Comparison of ENCODE assay signal across 8 cellular contexts in the genomic region with DNA sequence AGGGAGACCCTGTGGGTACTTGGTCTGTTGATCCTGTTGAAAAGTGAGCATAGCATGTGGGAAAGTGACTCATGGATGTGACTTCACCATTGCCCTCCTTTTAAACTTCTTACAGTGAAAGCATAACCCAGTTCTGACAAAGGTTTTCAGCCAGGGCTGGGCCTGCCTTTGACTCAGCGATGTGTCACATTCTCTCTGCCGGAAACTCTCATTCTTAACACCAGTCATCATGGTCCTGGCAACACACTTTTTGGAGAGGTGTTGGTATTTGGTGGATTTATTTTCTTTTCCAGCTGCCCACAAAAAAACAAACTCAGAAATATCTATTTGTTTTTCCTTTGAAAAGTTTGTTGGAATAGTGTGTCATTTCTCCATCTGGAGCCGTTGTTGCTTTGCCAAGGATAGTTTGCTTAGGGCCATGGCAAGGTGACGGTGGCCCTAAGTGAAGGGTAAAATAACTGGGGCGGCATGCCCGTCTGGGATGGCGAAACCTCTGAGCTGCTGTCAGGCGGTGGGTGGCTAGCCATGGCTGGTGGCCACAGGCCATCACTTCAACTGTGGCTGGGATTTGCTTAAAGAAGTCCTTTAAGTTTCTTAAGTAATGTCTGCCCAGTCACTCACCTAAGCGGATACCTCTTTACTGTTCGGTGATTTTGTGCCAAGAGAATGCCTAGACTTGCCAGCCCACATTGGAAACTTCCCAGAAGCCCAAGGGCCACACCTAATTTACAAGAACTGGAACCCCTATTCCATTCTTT.
DNase-seq lines count a peak whose midpoint lies in the region; ATAC-seq and TF ChIP-seq lines count a peak whose summit lies in the region.

No MANE protein-coding gene starts in this region.

- H3K36me3 Mint-ChIP-seq in chondrocyte (ENCODE audit: low read depth) (peaks cover 4% of the 10 kb centered on the region), GM23338 (ENCODE audit: low read depth) (no peaks in the 10 kb centered on the region), CD14-positive monocyte (no peaks in the 10 kb centered on the region)
- peaks cover 0 to 1% (median 0%) of the 10 kb centered on the region in 5 donors for H3K36me3 Mint-ChIP-seq in naive thymus-derived CD4-positive, alpha-beta T cell

- POLR2A ChIA-PET in naive thymus-derived CD4-positive, alpha-beta T cell (lab: Charles Lee), result no interaction called here

- ATAC-seq in GM18520 (IDR thresholded peaks at IDR 0.05; ENCODE audit: unreplicated experiment) (peak; percentile 71), GM23338 (no peak), HG03045 (IDR thresholded peaks at IDR 0.05; ENCODE audit: unreplicated experiment) (no peak)
- peak; percentile 48 for ATAC-seq in naive thymus-derived CD4-positive, alpha-beta T cell

- TF ChIP-seq CTCF in chondrocyte (IDR thresholded peaks at IDR 0.05) (no peak), GM23338 (conservative IDR thresholded peaks at IDR 0.05; ENCODE audit: low read depth in 2 of 2) (no peak), CD14-positive monocyte (IDR thresholded peaks at IDR 0.05) (no peak)

- CTCF ChIA-PET in naive thymus-derived CD4-positive, alpha-beta T cell (lab: Charles Lee), result no interaction called here

- no peak overlapping the region for H3K27ac ChIP-seq in naive thymus-derived CD4-positive, alpha-beta T cell (ENCODE audit: low read depth, low read length)
- H3K27ac ChIP-seq in GM23338 (ENCODE audit: low read depth), result no peak overlapping the region

- peaks cover 8% of the 10 kb centered on the region; the same call in 1 of the 2 replicates for H3K9me2 ChIP-seq in GM23338 (ENCODE audit: insufficient read depth)

- H2AFZ ChIP-seq in GM23338, result no peak overlapping the region

- H3K4me2 ChIP-seq in GM23338, result no peak overlapping the region

- peaks cover 52% of the 10 kb centered on the region for H3K4me1 Mint-ChIP-seq in chondrocyte (ENCODE audit: low read depth)
- no peaks in the 10 kb centered on the region for H3K4me1 Mint-ChIP-seq in naive thymus-derived CD4-positive, alpha-beta T cell
- no peaks in the 10 kb centered on the region; the same call in 2 of the 3 replicates for H3K4me1 Mint-ChIP-seq in GM23338
- H3K4me1 Mint-ChIP-seq in CD14-positive monocyte, result no peaks in the 10 kb centered on the region

- no peaks in the 10 kb centered on the region for H3K79me2 ChIP-seq in GM23338 (replicated peaks; ENCODE audit: insufficient read depth)

- H3K4me3 ChIP-seq in naive thymus-derived CD4-positive, alpha-beta T cell (ENCODE audit: low read length), result no peak overlapping the region
- no peak overlapping the region for H3K4me3 ChIP-seq in GM23338

- intact Hi-C loops in naive thymus-derived CD4-positive, alpha-beta T cell (cut with micrococcal nuclease), result no loop called here
- intact Hi-C loops in CD14-positive monocyte (cut with micrococcal nuclease), result no loop called here

- H3F3A ChIP-seq in GM23338 (replicated peaks; ENCODE audit: low read depth), result no peaks in the 10 kb centered on the region

- no peaks in the 10 kb centered on the region for H4K20me1 ChIP-seq in GM23338 (replicated peaks; ENCODE audit: insufficient read depth)

- H3K9me3 Mint-ChIP-seq in chondrocyte (ENCODE audit: low read depth) (no peaks in the 10 kb centered on the region), GM23338 (no peaks in the 10 kb centered on the region), CD14-positive monocyte (peaks cover 0 to 2% (median 0%) of the 10 kb centered on the region in 7 donors)
- H3K9me3 Mint-ChIP-seq in naive thymus-derived CD4-positive, alpha-beta T cell, result no peaks in the 10 kb centered on the region

- no peaks in the 10 kb centered on the region for H3K27me3 ChIP-seq in naive thymus-derived CD4-positive, alpha-beta T cell (ENCODE audit: control insufficient read depth in 2 of 2, insufficient read depth in 2 of 2, low read length in 2 of 2)
- H3K27me3 ChIP-seq in GM23338 (ENCODE audit: insufficient read depth), result no peaks in the 10 kb centered on the region

- H3K4me1 ChIP-seq in naive thymus-derived CD4-positive, alpha-beta T cell (ENCODE audit: control insufficient read depth in 2 of 2, insufficient read depth in 2 of 2, low read length in 2 of 2), result no peaks in the 10 kb centered on the region
- peaks cover 13% of the 10 kb centered on the region for H3K4me1 ChIP-seq in GM23338 (ENCODE audit: insufficient read depth)

- H3K4me3 Mint-ChIP-seq in chondrocyte (ENCODE audit: unreplicated experiment) (peak overlapping the region; percentile 12), GM23338 (no peak overlapping the region), CD14-positive monocyte (no peak overlapping the region)
- no peak overlapping the region for H3K4me3 Mint-ChIP-seq in naive thymus-derived CD4-positive, alpha-beta T cell

- DNase-seq in LoVo (ENCODE audit: low spot score) (peak; percentile 86), chondrocyte (ENCODE audit: low spot score) (no peak), GM23338 (ENCODE audit: low spot score) (no peak), NCI-H526 (lab: John Stamatoyannopoulos, UW) (no peak), CD14-positive monocyte (ENCODE audit: low spot score) (no peak)
- peak in 1 of 9 donors; percentile 28 for DNase-seq in naive thymus-derived CD4-positive, alpha-beta T cell

- no peaks in the 10 kb centered on the region for H3K9me3 ChIP-seq in naive thymus-derived CD4-positive, alpha-beta T cell (ENCODE audit: control insufficient read depth in 2 of 3, low read length in 3 of 3)

- H3K36me3 ChIP-seq in naive thymus-derived CD4-positive, alpha-beta T cell (ENCODE audit: control insufficient read depth in 2 of 3, insufficient read depth in 3 of 3, low read length in 3 of 3), result no peaks in the 10 kb centered on the region
- no peaks in the 10 kb centered on the region for H3K36me3 ChIP-seq in GM23338 (ENCODE audit: insufficient read depth)

- H3K27ac Mint-ChIP-seq in chondrocyte (ENCODE audit: unreplicated experiment) (peak overlapping the region; percentile 100), GM23338 (no peak overlapping the region), CD14-positive monocyte (peak overlapping the region in 2 of 7 donors; percentile 24 to 46)
- no peak overlapping the region for H3K27ac Mint-ChIP-seq in naive thymus-derived CD4-positive, alpha-beta T cell

- H3K27me3 Mint-ChIP-seq in chondrocyte (ENCODE audit: low read depth), result no peaks in the 10 kb centered on the region
- H3K27me3 Mint-ChIP-seq in naive thymus-derived CD4-positive, alpha-beta T cell, result peaks cover 5 to 13% (median 10%) of the 10 kb centered on the region in 5 donors
- no peaks in the 10 kb centered on the region for H3K27me3 Mint-ChIP-seq in GM23338 (ENCODE audit: insufficient read depth, low read depth, poor library complexity)
- peaks cover 2 to 3% (median 2%) of the 10 kb centered on the region in 3 donors for H3K27me3 Mint-ChIP-seq in CD14-positive monocyte (ENCODE audit: low read depth in 3 of 3)

TF ChIP-seq in GM23338, 12 proteins besides CTCF, POLR2A, EP300 and RAD21:
- TF ChIP-seq, protein P1, sequence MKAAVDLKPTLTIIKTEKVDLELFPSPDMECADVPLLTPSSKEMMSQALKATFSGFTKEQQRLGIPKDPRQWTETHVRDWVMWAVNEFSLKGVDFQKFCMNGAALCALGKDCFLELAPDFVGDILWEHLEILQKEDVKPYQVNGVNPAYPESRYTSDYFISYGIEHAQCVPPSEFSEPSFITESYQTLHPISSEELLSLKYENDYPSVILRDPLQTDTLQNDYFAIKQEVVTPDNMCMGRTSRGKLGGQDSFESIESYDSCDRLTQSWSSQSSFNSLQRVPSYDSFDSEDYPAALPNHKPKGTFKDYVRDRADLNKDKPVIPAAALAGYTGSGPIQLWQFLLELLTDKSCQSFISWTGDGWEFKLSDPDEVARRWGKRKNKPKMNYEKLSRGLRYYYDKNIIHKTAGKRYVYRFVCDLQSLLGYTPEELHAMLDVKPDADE (IDR thresholded peaks at IDR 0.05), result no peak
- TF ChIP-seq EZH2 (IDR thresholded peaks at IDR 0.05; ENCODE audit: low read depth, unreplicated experiment) (no peak), ZNF114 (CRISPR knock-in tag; IDR thresholded peaks at IDR 0.05) (no peak)

Comparison
In these comparisons a context has a peak if more than half of its experiments do, and no peak if none do; other contexts are left out.
1. ATAC-seq: peak in GM18520 (single experiment) and naive thymus-derived CD4-positive, alpha-beta T cell (single experiment); none in GM23338 (single experiment) and HG03045 (single experiment).